ENCODE assay signal across 9 cellular contexts in the genomic region with DNA sequence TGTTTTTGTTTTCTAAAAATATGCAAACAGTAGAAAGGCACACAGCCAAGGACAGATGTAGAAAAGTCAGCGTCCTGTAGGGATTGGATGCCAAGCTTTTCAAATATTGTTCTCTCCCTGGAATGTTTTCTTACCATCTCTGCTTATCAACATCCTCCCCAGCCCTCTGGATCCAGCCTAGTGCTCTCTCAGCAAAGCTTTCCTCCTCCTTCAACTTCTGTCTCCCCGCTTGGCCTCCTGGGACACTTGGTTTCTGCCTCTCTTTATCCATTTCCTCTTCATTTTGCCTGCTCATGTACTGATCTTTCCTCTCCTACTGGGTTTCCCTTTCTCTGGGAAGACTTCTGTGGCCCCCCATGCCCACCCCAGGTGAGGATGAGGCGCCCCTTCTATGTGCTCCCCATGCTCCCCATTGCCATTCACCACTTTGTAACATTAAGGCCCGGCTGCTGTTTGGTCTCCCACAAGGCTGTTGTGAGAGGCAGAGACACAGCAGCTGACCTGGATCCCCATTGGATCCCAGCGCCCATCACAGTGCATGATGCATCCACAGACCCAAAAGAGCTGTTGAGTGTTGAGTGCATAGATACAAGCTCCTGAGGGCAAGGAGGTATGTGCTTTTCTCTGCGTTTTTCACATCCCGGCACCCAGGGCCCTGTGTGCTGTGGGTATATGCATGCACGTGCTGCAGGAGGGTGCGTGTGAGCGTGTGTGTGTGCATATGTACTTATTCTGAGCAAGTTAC. TPM values are rescaled to one million over a fixed set of nuclear protein-coding genes. Genes with fewer than 3 reads are reported as not detected.
DNase-seq lines count a peak whose midpoint lies in the region; TF ChIP-seq lines count a peak whose summit lies in the region.
"Had no signal": no experiment of that assay in that cellular context is flagged by ENCODE, and none has a peak within 500 bp of the region (broad histone marks: within the 10 kb centered on the region; RNA-seq: fewer than 3 reads in every experiment).

No MANE protein-coding gene starts in this region.

- no peak for TF ChIP-seq POLR2A in sigmoid colon (IDR thresholded peaks at IDR 0.05)

- H3K27me3 ChIP-seq in sigmoid colon: no peaks in the 10 kb centered on the region

- H3K27ac ChIP-seq in sigmoid colon: peak overlapping the region; percentile 22 to 77 (median 56)

- no peak for TF ChIP-seq CTCF in sigmoid colon (IDR thresholded peaks at IDR 0.05)

- no peaks in the 10 kb centered on the region for H3K9me3 ChIP-seq in sigmoid colon

- in situ Hi-C loops in G401 (cut with HindIII; ENCODE audit: low sequenced_read_pairs): no loop called here

- no peak for TF ChIP-seq EP300 in sigmoid colon (IDR thresholded peaks at IDR 0.05)

- peaks cover 0 to 58% (median 49%) of the 10 kb centered on the region in 4 donors for H3K4me1 ChIP-seq in sigmoid colon

- H3K4me3 ChIP-seq in sigmoid colon: no peak overlapping the region

- no peaks in the 10 kb centered on the region for H3K9me3 Mint-ChIP-seq in activated T-helper 1 cell treated with anti-CD3 and anti-CD28 coated beads, Interleukin-12 subunit alpha, Interleukin-12 subunit beta, Interleukin-2, Interleukin-4 antibody, amounts not matched to agents 30 ng/mL and 10 ng/mL and 1 ng/mL, durations not matched to agents 14 hours and 24 hours and 36 hours

- H3K4me1 Mint-ChIP-seq in activated T-helper 1 cell treated with anti-CD3 and anti-CD28 coated beads, Interleukin-12 subunit alpha, Interleukin-12 subunit beta, Interleukin-2, Interleukin-4 antibody, amounts not matched to agents 30 ng/mL and 10 ng/mL and 1 ng/mL, durations not matched to agents 14 hours and 24 hours and 36 hours (ENCODE audit: low read depth): peaks cover 92% of the 10 kb centered on the region

- peak overlapping the region; percentile 78 for H3K4me3 Mint-ChIP-seq in activated T-helper 1 cell treated with anti-CD3 and anti-CD28 coated beads, Interleukin-12 subunit alpha, Interleukin-12 subunit beta, Interleukin-2, Interleukin-4 antibody, amounts not matched to agents 30 ng/mL and 10 ng/mL and 1 ng/mL, durations not matched to agents 14 hours and 24 hours and 36 hours

- DNase-seq in G401 (ENCODE audit: low spot score) (peak; percentile 67), fibroblast of peridontal ligament (ENCODE audit: extremely low read depth) (peak; percentile 32), sigmoid colon (peak; percentile 65), NCI-H2081 (lab: John Stamatoyannopoulos, UW) (no peak), NCI-H187 treated with DMSO at 0.1 percent for 48 hours (lab: John Stamatoyannopoulos, UW) (no peak), NK-92 (lab: John Stamatoyannopoulos, UW; ENCODE audit: unreplicated experiment) (no peak), midbrain (lab: John Stamatoyannopoulos, UW) (no peak)
- no peak for DNase-seq in activated T-helper 1 cell treated with anti-CD3 and anti-CD28 coated beads, Interleukin-12 subunit alpha, Interleukin-12 subunit beta, Interleukin-2, Interleukin-4 antibody, amounts not matched to agents 30 ng/mL and 10 ng/mL and 1 ng/mL, durations not matched to agents 14 hours and 24 hours and 36 hours (ENCODE audit: low spot score)

- WGBS in sigmoid colon, 2 donors: 73 to 80% methylated on average over 10 of the region's 10 CpGs

- intact Hi-C loops in activated T-helper 1 cell treated with anti-CD3 and anti-CD28 coated beads, Interleukin-12 subunit alpha, Interleukin-12 subunit beta, Interleukin-2, Interleukin-4 antibody, amounts not matched to agents 30 ng/mL and 10 ng/mL and 1 ng/mL, durations not matched to agents 14 hours and 24 hours and 36 hours (cut with micrococcal nuclease): loop anchor here (1.0 kb wide), 1 partner anchor 12 kb away; no protein-coding TSS in a partner anchor
- intact Hi-C loops in sigmoid colon (cut with DNase I): no loop called here

- H3K36me3 Mint-ChIP-seq in activated T-helper 1 cell treated with anti-CD3 and anti-CD28 coated beads, Interleukin-12 subunit alpha, Interleukin-12 subunit beta, Interleukin-2, Interleukin-4 antibody, amounts not matched to agents 30 ng/mL and 10 ng/mL and 1 ng/mL, durations not matched to agents 14 hours and 24 hours and 36 hours (ENCODE audit: low read depth): peaks cover 62% of the 10 kb centered on the region

- H3K27me3 Mint-ChIP-seq in activated T-helper 1 cell treated with anti-CD3 and anti-CD28 coated beads, Interleukin-12 subunit alpha, Interleukin-12 subunit beta, Interleukin-2, Interleukin-4 antibody, amounts not matched to agents 30 ng/mL and 10 ng/mL and 1 ng/mL, durations not matched to agents 14 hours and 24 hours and 36 hours (ENCODE audit: insufficient read depth): no peaks in the 10 kb centered on the region

- H3K27ac Mint-ChIP-seq in activated T-helper 1 cell treated with anti-CD3 and anti-CD28 coated beads, Interleukin-12 subunit alpha, Interleukin-12 subunit beta, Interleukin-2, Interleukin-4 antibody, amounts not matched to agents 30 ng/mL and 10 ng/mL and 1 ng/mL, durations not matched to agents 14 hours and 24 hours and 36 hours: peak overlapping the region; percentile 96

- H3K36me3 ChIP-seq in sigmoid colon: peaks cover 0 to 3% (median 0%) of the 10 kb centered on the region in 4 donors

RNA-seq across cellular contexts. Expression of gene EVL, which starts 38.2 kb away (rescaled TPM):
- total RNA-seq in G401 (2014; rRNA removed; shearing (Covaris generic)): 38.1 and 53.8 TPM in 2 replicates
- total RNA-seq in activated T-helper 1 cell treated with anti-CD3 and anti-CD28 coated beads, Interleukin-12 subunit alpha, Interleukin-12 subunit beta, Interleukin-2, Interleukin-4 antibody, amounts not matched to agents 30 ng/mL and 10 ng/mL and 1 ng/mL, durations not matched to agents 14 hours and 24 hours and 36 hours: 290 and 309 TPM in 2 replicates
- 10 to 100 TPM; 26.4 to 56.2 (median 38.5) TPM for total RNA-seq in sigmoid colon
- polyA plus RNA-seq in sigmoid colon: 100 to 1,000 TPM in 1 of 3 donors, 1 to 10 TPM in 2; 6.5 to 100 (median 8.4) TPM

RNA-seq across cellular contexts. Expression of gene DEGS2, which starts 56.0 kb away (rescaled TPM):
- 0.95 and 5.0 TPM in 2 replicates for total RNA-seq in G401 (2014; rRNA removed; shearing (Covaris generic))
- 0.31 and 1.1 TPM in 2 replicates for total RNA-seq in activated T-helper 1 cell treated with anti-CD3 and anti-CD28 coated beads, Interleukin-12 subunit alpha, Interleukin-12 subunit beta, Interleukin-2, Interleukin-4 antibody, amounts not matched to agents 30 ng/mL and 10 ng/mL and 1 ng/mL, durations not matched to agents 14 hours and 24 hours and 36 hours
- total RNA-seq in sigmoid colon: under 1 TPM; under 0.01 to 0.54 (median 0.39) TPM
- 10 to 100 TPM in 1 of 3 donors, 1 to 10 TPM in 2; 2.4 to 11.9 (median 2.8) TPM for polyA plus RNA-seq in sigmoid colon
- total RNA-seq: RPMI7951 had no signal

Comparison
In these comparisons a context has a peak if more than half of its experiments do, and no peak if none do; other contexts are left out.
1. DNase-seq: peak in G401 (single experiment), fibroblast of peridontal ligament (single experiment) and sigmoid colon (single experiment); none in activated T-helper 1 cell treated with anti-CD3 and anti-CD28 coated beads, Interleukin-12 subunit alpha, Interleukin-12 subunit beta, Interleukin-2, Interleukin-4 antibody, amounts not matched to agents 30 ng/mL and 10 ng/mL and 1 ng/mL, durations not matched to agents 14 hours and 24 hours and 36 hours (single experiment), NCI-H2081 (0 of 2), NCI-H187 treated with DMSO at 0.1 percent for 48 hours (single experiment), NK-92 (single experiment) and midbrain (single experiment).